Comparison of ENCODE assay signal across 1 cellular context in genomic region chr1:56817716-56818463, GRCh38.
TF ChIP-seq lines count a peak whose summit lies in the region.

No MANE protein-coding gene starts in this region.

TF ChIP-seq in HepG2, 621 proteins besides CTCF, POLR2A, EP300 and RAD21:
- TF ChIP-seq ZNF782 (CRISPR knock-in tag; IDR thresholded peaks at IDR 0.05; ENCODE audit: borderline replicate concordance): 0 out of 2 replicates have a peak, but pooled peaks have one; percentile 0
- no peak for TF ChIP-seq CENPBD1 (CRISPR knock-in tag; IDR thresholded peaks at IDR 0.05; ENCODE audit: borderline replicate concordance, low read depth)
- TF ChIP-seq JUN (CRISPR knock-in tag; IDR thresholded peaks at IDR 0.05): 0 out of 2 replicates have a peak, but pooled peaks have one; percentile 11
- TF ChIP-seq ZBTB20 (CRISPR knock-in tag; IDR thresholded peaks at IDR 0.05; ENCODE audit: borderline replicate concordance, low read depth): no peak
- TF ChIP-seq, protein P1, sequence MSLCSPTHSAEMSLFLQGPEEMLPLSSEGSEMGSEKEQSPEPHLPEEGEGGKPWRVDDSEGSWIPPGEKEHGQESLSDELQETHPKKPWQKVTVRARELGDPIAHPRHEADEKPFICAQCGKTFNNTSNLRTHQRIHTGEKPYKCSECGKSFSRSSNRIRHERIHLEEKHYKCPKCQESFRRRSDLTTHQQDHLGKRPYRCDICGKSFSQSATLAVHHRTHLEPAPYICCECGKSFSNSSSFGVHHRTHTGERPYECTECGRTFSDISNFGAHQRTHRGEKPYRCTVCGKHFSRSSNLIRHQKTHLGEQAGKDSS (CRISPR knock-in tag; IDR thresholded peaks at IDR 0.05; ENCODE audit: borderline replicate concordance, low read depth): 0 out of 2 replicates have a peak, but pooled peaks have one; percentile 16
- TF ChIP-seq HNF4A (CRISPR knock-in tag; IDR thresholded peaks at IDR 0.05): peak; percentile 38
TF ChIP-seq in HepG2: peak in this region for 4.
